25 cellular contexts compared by ENCODE assay signal in the genomic region with DNA sequence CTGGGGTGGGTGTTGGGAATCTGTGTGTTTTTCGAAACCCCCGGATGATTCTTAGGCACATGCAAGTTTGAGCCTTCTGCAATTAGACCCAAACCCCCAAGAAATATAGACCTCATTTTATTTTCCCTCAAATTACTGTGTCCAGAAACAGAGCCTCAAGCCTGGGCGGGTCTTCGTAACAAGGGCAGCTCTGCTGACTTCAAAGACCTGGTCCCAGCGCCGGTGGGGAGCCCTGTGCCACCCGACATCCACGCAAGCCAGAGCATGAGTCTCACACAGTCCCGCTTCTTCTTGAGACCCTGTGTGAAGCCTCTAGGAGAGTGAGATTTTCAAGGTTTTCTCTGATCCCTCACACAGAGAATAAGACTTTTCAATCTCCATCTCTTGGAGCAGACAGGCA.
DNase-seq lines count a peak whose midpoint lies in the region; ATAC-seq and TF ChIP-seq lines count a peak whose summit lies in the region.
"Had no signal": no experiment of that assay in that cellular context is flagged by ENCODE, and none has a peak within 500 bp of the region (broad histone marks: within the 10 kb centered on the region; RNA-seq: fewer than 3 reads in every experiment).

No MANE protein-coding gene starts in this region.

- no peak overlapping the region for H3K14ac ChIP-seq in trophoblast cell (ENCODE audit: low read length)

- H4K91ac ChIP-seq in trophoblast cell (ENCODE audit: low read depth, low read length) = no peak overlapping the region

- H3K4me2 ChIP-seq in BLaER1 (peak overlapping the region; percentile 68), trophoblast cell (ENCODE audit: low read length) (no peak overlapping the region)
- H3K4me2 ChIP-seq: A549 had no signal

- H3K27me3 Mint-ChIP-seq in T-helper 17 cell = peaks cover 6% of the 10 kb centered on the region
- H3K27me3 Mint-ChIP-seq: B cell; CD4-positive, CD25-positive, alpha-beta regulatory T cell had no signal

- no peak overlapping the region for H2BK5ac ChIP-seq in trophoblast cell (ENCODE audit: low read depth, low read length, poor library complexity)

- no peaks in the 10 kb centered on the region for H3K27me3 ChIP-seq in BLaER1
- no peaks in the 10 kb centered on the region for H3K27me3 ChIP-seq in esophagus muscularis mucosa
- H3K27me3 ChIP-seq in trophoblast cell (ENCODE audit: insufficient read depth, low read length) = no peaks in the 10 kb centered on the region

- H3K27ac ChIP-seq in BLaER1 (no peak overlapping the region), esophagus muscularis mucosa (replicated peaks in 1 of 4) (no peak overlapping the region), trophoblast cell (ENCODE audit: low read depth, low read length) (no peak overlapping the region)
- H3K27ac ChIP-seq: 22Rv1, A549 had no signal

- no peak overlapping the region for H2AK5ac ChIP-seq in trophoblast cell (ENCODE audit: low read length)

- peak overlapping the region; percentile 22 for H3K27ac Mint-ChIP-seq in T-helper 17 cell
- H3K27ac Mint-ChIP-seq: B cell; CD14-positive monocyte; CD4-positive, alpha-beta memory T cell; CD4-positive, CD25-positive, alpha-beta regulatory T cell; CD8-positive, alpha-beta memory T cell had no signal

- no peak for TF ChIP-seq POLR2A in esophagus muscularis mucosa (IDR thresholded peaks at IDR 0.05; ENCODE audit: low read depth)

- peaks cover 1% of the 10 kb centered on the region for H3K79me1 ChIP-seq in trophoblast cell (ENCODE audit: low read length)

- no peak overlapping the region for H2BK120ac ChIP-seq in trophoblast cell (ENCODE audit: insufficient read depth, low read length, poor library complexity)

- H3K4me1 ChIP-seq in BLaER1 = peaks cover 20% of the 10 kb centered on the region
- no peaks in the 10 kb centered on the region for H3K4me1 ChIP-seq in esophagus muscularis mucosa
- peaks cover 0 to 7% of the 10 kb centered on the region in 2 experiments for H3K4me1 ChIP-seq in trophoblast cell (ENCODE audit: control insufficient read depth in 1 of 2, insufficient read depth in 2 of 2, low read length in 2 of 2)
- H3K4me1 ChIP-seq: A549 had no signal

- TF ChIP-seq EP300 in esophagus muscularis mucosa (IDR thresholded peaks at IDR 0.05) = no peak

- H2AFZ ChIP-seq in trophoblast cell (ENCODE audit: insufficient read depth, low read length, poor library complexity) = no peak overlapping the region

- intact Hi-C loops in esophagus muscularis mucosa (cut with DNase I) = no loop called here

- no peaks in the 10 kb centered on the region for H4K20me1 ChIP-seq in BLaER1

- no peak overlapping the region for H4K12ac ChIP-seq in trophoblast cell (ENCODE audit: low read depth, low read length)

- WGBS in esophagus muscularis mucosa = 85% methylated on average over 8 of the region's 9 CpGs
- no CpG with 5 or more reads among the region's 9 CpGs for WGBS in trophoblast cell (ENCODE audit: extremely low coverage, insufficient coverage, insufficient read length)

- no peaks in the 10 kb centered on the region for H3K36me3 Mint-ChIP-seq in T-helper 17 cell (ENCODE audit: low read depth)
- H3K36me3 Mint-ChIP-seq: CD14-positive monocyte; CD4-positive, alpha-beta memory T cell; CD4-positive, CD25-positive, alpha-beta regulatory T cell; CD8-positive, alpha-beta memory T cell had no signal

- no peak overlapping the region for H3K23ac ChIP-seq in trophoblast cell (ENCODE audit: low read length)

- H4K8ac ChIP-seq in trophoblast cell (ENCODE audit: low read depth, low read length) = no peak overlapping the region

- peaks cover 2% of the 10 kb centered on the region for H3K79me2 ChIP-seq in trophoblast cell (ENCODE audit: control insufficient read depth, insufficient read depth, low read length, poor library complexity)

- DNase-seq in T-helper 17 cell = no peak
- DNase-seq in esophagus muscularis mucosa (ENCODE audit: extremely low spot score) = peak; percentile 89
- no peak for DNase-seq in trophoblast cell
- no peak for DNase-seq in NCI-H187 (lab: John Stamatoyannopoulos, UW)
- no peak for DNase-seq in inferior parietal cortex (ENCODE audit: extremely low spot score)
- DNase-seq in effector CD4-positive, alpha-beta T cell = no peak
- DNase-seq: AML-193; C1 segment of cervical spinal cord; CD4-positive, alpha-beta memory T cell; CD4-positive, CD25-positive, alpha-beta regulatory T cell; CD8-positive, alpha-beta memory T cell; COR-L47; DMS 273 treated with DMSO at 0.1 percent for 48 hours; DMS153; DMS53; DMS79; DND-41; EL; GDM1 had no signal

- H3K9ac ChIP-seq in BLaER1 = no peak overlapping the region
- no peak overlapping the region for H3K9ac ChIP-seq in trophoblast cell (ENCODE audit: low read length)

- no peak for ATAC-seq in T-helper 17 cell
- ATAC-seq: A549, GM12878 had no signal

- no peaks in the 10 kb centered on the region for H3K36me3 ChIP-seq in BLaER1
- H3K36me3 ChIP-seq in esophagus muscularis mucosa = no peaks in the 10 kb centered on the region
- no peaks in the 10 kb centered on the region for H3K36me3 ChIP-seq in trophoblast cell (ENCODE audit: control insufficient read depth in 1 of 2, insufficient read depth in 2 of 2, low read length in 2 of 2)

- H2BK12ac ChIP-seq in trophoblast cell (ENCODE audit: low read length) = peak overlapping the region; percentile 43

- H3K9me3 ChIP-seq in BLaER1 (no peaks in the 10 kb centered on the region), T-helper 17 cell (ENCODE audit: control insufficient read depth, low read length, poor library complexity, severe bottlenecking) (no peaks in the 10 kb centered on the region), esophagus muscularis mucosa (no peaks in the 10 kb centered on the region), trophoblast cell (ENCODE audit: insufficient read depth, low read depth, low read length) (no peaks in the 10 kb centered on the region)
- H3K9me3 ChIP-seq: A549 had no signal

- TF ChIP-seq CTCF in esophagus muscularis mucosa (IDR thresholded peaks at IDR 0.05) = no peak

- no peak overlapping the region for H3K4ac ChIP-seq in trophoblast cell (ENCODE audit: low read depth, low read length)

- no peak overlapping the region for H3K4me3 ChIP-seq in BLaER1
- no peak overlapping the region for H3K4me3 ChIP-seq in esophagus muscularis mucosa
- no peak overlapping the region for H3K4me3 ChIP-seq in trophoblast cell (ENCODE audit: low read depth, low read length)
- H3K4me3 ChIP-seq: A549, GM12878 had no signal

- H3K18ac ChIP-seq in trophoblast cell (ENCODE audit: low read length) = no peak overlapping the region

- no peaks in the 10 kb centered on the region for H3K4me1 Mint-ChIP-seq in T-helper 17 cell
- H3K4me1 Mint-ChIP-seq: B cell; CD14-positive monocyte; CD4-positive, alpha-beta memory T cell; CD4-positive, CD25-positive, alpha-beta regulatory T cell; CD8-positive, alpha-beta memory T cell had no signal

- no peak overlapping the region for H3K4me3 Mint-ChIP-seq in T-helper 17 cell
- H3K4me3 Mint-ChIP-seq: B cell; CD14-positive monocyte; CD4-positive, alpha-beta memory T cell; CD4-positive, CD25-positive, alpha-beta regulatory T cell; CD8-positive, alpha-beta memory T cell had no signal
